ENCODE assay signal across 20 cellular contexts in the genomic region with DNA sequence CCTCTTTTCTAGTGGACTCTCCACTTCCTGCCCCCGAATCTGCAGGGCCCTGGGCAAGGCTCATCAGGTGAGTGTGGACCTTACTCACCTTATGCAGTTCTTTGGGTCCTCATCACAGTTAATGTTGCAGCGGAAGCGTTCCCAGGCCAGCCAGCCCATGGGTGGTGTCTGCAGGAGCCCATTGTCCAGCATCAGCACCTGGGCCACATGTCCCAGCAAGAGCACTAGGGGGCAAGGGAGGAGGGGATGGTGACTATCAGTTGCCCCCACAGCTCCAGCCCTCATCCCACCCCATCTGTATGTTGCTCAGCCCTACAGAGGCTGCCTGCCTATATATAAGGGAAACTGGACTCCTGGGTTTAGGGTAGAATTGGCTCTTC.
"Had no signal": no experiment of that assay in that cellular context is flagged by ENCODE, and none has a peak within 500 bp of the region (broad histone marks: within the 10 kb centered on the region; RNA-seq: fewer than 3 reads in every experiment).

No MANE protein-coding gene starts in this region.

- H3K27me3 ChIP-seq: esophagus squamous epithelium, gastrocnemius medialis, stomach, suprapubic skin, tibial nerve had no signal

- H3K9me3 Mint-ChIP-seq: activated naive CD8-positive, alpha-beta T cell treated with anti-CD3 and anti-CD28 coated beads for 36 hours; central memory CD8-positive, alpha-beta T cell; endodermal cell; natural killer cell treated with Interleukin-12 subunit alpha and Interleukin-12 subunit beta and Interleukin-15 and Interleukin-18, amount 100 ng/mL, for 72 hours; stimulated activated memory B cell treated with anti-CD40 and anti-IgM and Interleukin-4, amounts not matched to agents 10 μg/mL and 1 μg/mL and 100 μg/mL, for 72 hours had no signal

- DNase-seq: activated naive CD4-positive, alpha-beta T cell; activated naive CD8-positive, alpha-beta T cell treated with anti-CD3 and anti-CD28 coated beads for 36 hours; endodermal cell; esophagus squamous epithelium; gastrocnemius medialis; hippocampal formation; left ventricle myocardium inferior; midbrain; right cardiac atrium; stimulated activated CD4-positive, alpha-beta T cell treated with anti-CD3 and anti-CD28 coated beads, Interleukin-2, amount 100 ng/mL, for 24 hours; stomach; SW 1271; T-helper 17 cell had no signal

- H3K4me3 ChIP-seq: coronary artery, esophagus squamous epithelium, gastrocnemius medialis, left ventricle myocardium inferior, stomach, suprapubic skin, tibial nerve had no signal

- H3K27ac Mint-ChIP-seq: activated naive CD8-positive, alpha-beta T cell treated with anti-CD3 and anti-CD28 coated beads for 36 hours; endodermal cell; natural killer cell treated with Interleukin-12 subunit alpha and Interleukin-12 subunit beta and Interleukin-15 and Interleukin-18, amount 100 ng/mL, for 72 hours; stimulated activated memory B cell treated with anti-CD40 and anti-IgM and Interleukin-4, amounts not matched to agents 10 μg/mL and 1 μg/mL and 100 μg/mL, for 72 hours had no signal

- H3K27me3 Mint-ChIP-seq: activated naive CD8-positive, alpha-beta T cell treated with anti-CD3 and anti-CD28 coated beads for 36 hours; central memory CD8-positive, alpha-beta T cell; natural killer cell treated with Interleukin-12 subunit alpha and Interleukin-12 subunit beta and Interleukin-15 and Interleukin-18, amount 100 ng/mL, for 72 hours; stimulated activated memory B cell treated with anti-CD40 and anti-IgM and Interleukin-4, amounts not matched to agents 10 μg/mL and 1 μg/mL and 100 μg/mL, for 72 hours; T-helper 17 cell had no signal

- H3K9me3 ChIP-seq: esophagus squamous epithelium, gastrocnemius medialis, left ventricle myocardium inferior, stomach, suprapubic skin, tibial nerve had no signal

- H3K27ac ChIP-seq: coronary artery, esophagus squamous epithelium, gastrocnemius medialis, left ventricle myocardium inferior, parathyroid adenoma, stomach, suprapubic skin, tibial nerve had no signal

- H3K4me3 Mint-ChIP-seq: activated naive CD8-positive, alpha-beta T cell treated with anti-CD3 and anti-CD28 coated beads for 36 hours; endodermal cell; stimulated activated memory B cell treated with anti-CD40 and anti-IgM and Interleukin-4, amounts not matched to agents 10 μg/mL and 1 μg/mL and 100 μg/mL, for 72 hours; T-helper 17 cell had no signal

- H3K9ac ChIP-seq: parathyroid adenoma had no signal
